Comparison of ENCODE assay signal across 1 cellular context in genomic region chr1:33472349-33472980, GRCh38.
TF ChIP-seq lines count a peak whose summit lies in the region.

TSS of gene ZSCAN20 (plus strand) at chr1:33472645. CDS start at chr1:33479289, 6,644 bp downstream.

TF ChIP-seq in H1, 55 proteins besides CTCF, POLR2A, EP300 and RAD21 (continued from another document):
- 0 out of 2 replicates have a peak, but pooled peaks have one; percentile 37 for TF ChIP-seq EGR1 (IDR thresholded peaks at IDR 0.05; ENCODE audit: borderline replicate concordance, low read depth, low read length)
- no peak for TF ChIP-seq TCF12 (IDR thresholded peaks at IDR 0.05; ENCODE audit: low read depth, low read length)
- no peak for TF ChIP-seq POU5F1 (IDR thresholded peaks at IDR 0.05; ENCODE audit: low read depth, low read length)
- no peak for TF ChIP-seq GTF2F1 (IDR thresholded peaks at IDR 0.05; ENCODE audit: borderline replicate concordance, low read depth, low read length)
- no peak for TF ChIP-seq NRF1 (IDR thresholded peaks at IDR 0.05; ENCODE audit: low read depth, low read length)
- peak; percentile 97 for TF ChIP-seq SP1 (IDR thresholded peaks at IDR 0.05; ENCODE audit: low read depth, low read length)
- no peak for TF ChIP-seq KDM5A (IDR thresholded peaks at IDR 0.05; ENCODE audit: low read length)
- peak; percentile 50 for TF ChIP-seq PHF8 (conservative IDR thresholded peaks at IDR 0.05; ENCODE audit: low read depth, low read length)
- no peak for TF ChIP-seq CEBPB (IDR thresholded peaks at IDR 0.05; ENCODE audit: low read depth, low read length)
- no peak for TF ChIP-seq SRF (IDR thresholded peaks at IDR 0.05; ENCODE audit: low read depth, low read length)
- TF ChIP-seq JUND (IDR thresholded peaks at IDR 0.05; ENCODE audit: low read length) = no peak
- no peak for TF ChIP-seq CBX5 (IDR thresholded peaks at IDR 0.05; ENCODE audit: low read depth, low read length)
- TF ChIP-seq BACH1 (IDR thresholded peaks at IDR 0.05; ENCODE audit: low read length) = no peak
- TF ChIP-seq ASH2L (IDR thresholded peaks at IDR 0.05; ENCODE audit: low read length) = no peak
- TF ChIP-seq EZH2 (IDR thresholded peaks at IDR 0.05; ENCODE audit: low read depth, low read length, severe bottlenecking) = no peak
- no peak for TF ChIP-seq RBBP5 (IDR thresholded peaks at IDR 0.05; ENCODE audit: borderline replicate concordance, low read depth, low read length)
- TF ChIP-seq SIN3A (conservative IDR thresholded peaks at IDR 0.05 in 1 of 2, IDR thresholded peaks at IDR 0.05 in 1 of 2; ENCODE audit: low read depth in 1 of 2, low read length in 2 of 2) = peak in 1 of 2 experiments; percentile 51; a peak in 1 of 4 replicates
- TF ChIP-seq CREB1 (IDR thresholded peaks at IDR 0.05) = peak; percentile 51; the same call in 1 of the 2 replicates
- TF ChIP-seq E2F6 (IDR thresholded peaks at IDR 0.05) = no peak
- TF ChIP-seq POLR2AphosphoS5 (IDR thresholded peaks at IDR 0.05; ENCODE audit: low read depth, low read length) = no peak; the same call in 1 of the 2 replicates
- TF ChIP-seq MAFK (IDR thresholded peaks at IDR 0.05; ENCODE audit: low read depth, low read length) = no peak
- TF ChIP-seq RXRA (IDR thresholded peaks at IDR 0.05; ENCODE audit: insufficient read depth, low read depth, low read length) = no peak
- TF ChIP-seq RNF2 (IDR thresholded peaks at IDR 0.05; ENCODE audit: borderline replicate concordance, low read depth, low read length, missing control alignments, poor library complexity, severe bottlenecking) = no peak
- TF ChIP-seq TEAD4 (IDR thresholded peaks at IDR 0.05; ENCODE audit: low read depth, low read length) = peak; percentile 28; the same call in 1 of the 2 replicates
- no peak for TF ChIP-seq ZNF274 (IDR thresholded peaks at IDR 0.05; ENCODE audit: borderline replicate concordance, extremely low read depth, low read length)
- no peak for TF ChIP-seq TAF1 (IDR thresholded peaks at IDR 0.05; ENCODE audit: low read depth, low read length)
- no peak for TF ChIP-seq NANOG (IDR thresholded peaks at IDR 0.05; ENCODE audit: insufficient read depth, low read depth, low read length, poor library complexity, severe bottlenecking)
- peak; percentile 76; the same call in 1 of the 2 replicates for TF ChIP-seq GABPA (IDR thresholded peaks at IDR 0.05; ENCODE audit: borderline replicate concordance, insufficient read depth, low read length)
- no peak for TF ChIP-seq BCL11A (IDR thresholded peaks at IDR 0.05; ENCODE audit: low read depth in 2 of 2, low read length in 2 of 2)
- peak; percentile 79 for TF ChIP-seq CHD2 (IDR thresholded peaks at IDR 0.05; ENCODE audit: low read length)
- no peak for TF ChIP-seq YY1 (IDR thresholded peaks at IDR 0.05; ENCODE audit: low read depth, low read length)
- TF ChIP-seq JUN (IDR thresholded peaks at IDR 0.05; ENCODE audit: low read depth, low read length) = no peak
- peak; percentile 63 for TF ChIP-seq KDM4A (IDR thresholded peaks at IDR 0.05; ENCODE audit: low read depth, low read length, severe bottlenecking)
